Comparison of ENCODE assay signal across 1 cellular context in genomic region chr13:30735025-30735967, GRCh38.
TF ChIP-seq lines count a peak whose summit lies in the region.

Gene ALOX5AP (plus strand): TSS chr13:30735543. CDS start chr13:30735606, 63 bp downstream.

TF ChIP-seq in SK-N-SH treated with all-trans-retinoic acid at 6 μM for 48 hours, 23 proteins besides CTCF, POLR2A, EP300 and RAD21 (continued from another document):
- no peak for TF ChIP-seq PATZ1 (CRISPR knock-in tag; IDR thresholded peaks at IDR 0.05; ENCODE audit: borderline replicate concordance)
- no peak for TF ChIP-seq ZFP3 (CRISPR knock-in tag; IDR thresholded peaks at IDR 0.05)
- TF ChIP-seq BACH2 (CRISPR knock-in tag; IDR thresholded peaks at IDR 0.05; ENCODE audit: borderline replicate concordance), result no peak
- TF ChIP-seq, protein P1, sequence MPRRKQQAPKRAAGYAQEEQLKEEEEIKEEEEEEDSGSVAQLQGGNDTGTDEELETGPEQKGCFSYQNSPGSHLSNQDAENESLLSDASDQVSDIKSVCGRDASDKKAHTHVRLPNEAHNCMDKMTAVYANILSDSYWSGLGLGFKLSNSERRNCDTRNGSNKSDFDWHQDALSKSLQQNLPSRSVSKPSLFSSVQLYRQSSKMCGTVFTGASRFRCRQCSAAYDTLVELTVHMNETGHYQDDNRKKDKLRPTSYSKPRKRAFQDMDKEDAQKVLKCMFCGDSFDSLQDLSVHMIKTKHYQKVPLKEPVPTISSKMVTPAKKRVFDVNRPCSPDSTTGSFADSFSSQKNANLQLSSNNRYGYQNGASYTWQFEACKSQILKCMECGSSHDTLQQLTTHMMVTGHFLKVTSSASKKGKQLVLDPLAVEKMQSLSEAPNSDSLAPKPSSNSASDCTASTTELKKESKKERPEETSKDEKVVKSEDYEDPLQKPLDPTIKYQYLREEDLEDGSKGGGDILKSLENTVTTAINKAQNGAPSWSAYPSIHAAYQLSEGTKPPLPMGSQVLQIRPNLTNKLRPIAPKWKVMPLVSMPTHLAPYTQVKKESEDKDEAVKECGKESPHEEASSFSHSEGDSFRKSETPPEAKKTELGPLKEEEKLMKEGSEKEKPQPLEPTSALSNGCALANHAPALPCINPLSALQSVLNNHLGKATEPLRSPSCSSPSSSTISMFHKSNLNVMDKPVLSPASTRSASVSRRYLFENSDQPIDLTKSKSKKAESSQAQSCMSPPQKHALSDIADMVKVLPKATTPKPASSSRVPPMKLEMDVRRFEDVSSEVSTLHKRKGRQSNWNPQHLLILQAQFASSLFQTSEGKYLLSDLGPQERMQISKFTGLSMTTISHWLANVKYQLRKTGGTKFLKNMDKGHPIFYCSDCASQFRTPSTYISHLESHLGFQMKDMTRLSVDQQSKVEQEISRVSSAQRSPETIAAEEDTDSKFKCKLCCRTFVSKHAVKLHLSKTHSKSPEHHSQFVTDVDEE (CRISPR knock-in tag; IDR thresholded peaks at IDR 0.05), result no peak
- no peak for TF ChIP-seq TCF4 (CRISPR knock-in tag; IDR thresholded peaks at IDR 0.05; ENCODE audit: borderline replicate concordance)
- TF ChIP-seq ZNF8 (CRISPR knock-in tag; IDR thresholded peaks at IDR 0.05), result no peak
- TF ChIP-seq ESRRG (CRISPR knock-in tag; IDR thresholded peaks at IDR 0.05), result no peak
- no peak for TF ChIP-seq POU6F1 (CRISPR knock-in tag; IDR thresholded peaks at IDR 0.05; ENCODE audit: borderline replicate concordance, low read depth)
